ENCODE assay signal across 1 cellular context in genomic region chr19:8387688-8388611, GRCh38.
TF ChIP-seq lines count a peak whose summit lies in the region.

No MANE protein-coding gene starts in this region.

TF ChIP-seq in HepG2, 621 proteins besides CTCF, POLR2A, EP300 and RAD21 (continued from another document and continues in another):
- TF ChIP-seq ZXDC (CRISPR knock-in tag; IDR thresholded peaks at IDR 0.05), result no peak
- TF ChIP-seq ZFP62 (CRISPR knock-in tag; IDR thresholded peaks at IDR 0.05), result no peak
- TF ChIP-seq POGZ (CRISPR knock-in tag; IDR thresholded peaks at IDR 0.05), result peak; percentile 82; the same call in 1 of the 2 replicates
- TF ChIP-seq, protein P1, sequence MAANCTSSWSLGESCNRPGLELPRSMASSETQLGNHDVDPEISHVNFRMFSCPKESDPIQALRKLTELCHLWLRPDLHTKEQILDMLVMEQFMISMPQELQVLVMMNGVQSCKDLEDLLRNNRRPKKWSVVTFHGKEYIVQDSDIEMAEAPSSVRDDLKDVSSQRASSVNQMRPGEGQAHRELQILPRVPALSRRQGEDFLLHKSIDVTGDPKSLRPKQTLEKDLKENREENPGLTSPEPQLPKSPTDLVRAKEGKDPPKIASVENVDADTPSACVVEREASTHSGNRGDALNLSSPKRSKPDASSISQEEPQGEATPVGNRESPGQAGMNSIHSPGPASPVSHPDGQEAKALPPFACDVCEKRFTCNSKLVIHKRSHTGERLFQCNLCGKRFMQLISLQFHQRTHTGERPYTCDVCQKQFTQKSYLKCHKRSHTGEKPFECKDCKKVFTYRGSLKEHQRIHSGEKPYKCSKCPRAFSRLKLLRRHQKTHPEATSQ (CRISPR knock-in tag; IDR thresholded peaks at IDR 0.05; ENCODE audit: borderline replicate concordance), result 0 out of 2 replicates have a peak, but pooled peaks have one; percentile 23
- TF ChIP-seq NR2F1 (CRISPR knock-in tag; IDR thresholded peaks at IDR 0.05), result peak; percentile 54 to 56; a peak in 3 of 4 replicates
- TF ChIP-seq HDAC1 (CRISPR knock-in tag; IDR thresholded peaks at IDR 0.05), result peak; percentile 78
- no peak for TF ChIP-seq ZNF781 (CRISPR knock-in tag; IDR thresholded peaks at IDR 0.05; ENCODE audit: borderline replicate concordance, not compliant biosample characterization)
- peak; percentile 86 for TF ChIP-seq HHEX (CRISPR knock-in tag; IDR thresholded peaks at IDR 0.05)
- peak; percentile 77 for TF ChIP-seq KDM6A (CRISPR knock-in tag; IDR thresholded peaks at IDR 0.05; ENCODE audit: low read depth)
- 0 out of 2 replicates have a peak, but pooled peaks have one; percentile 13 for TF ChIP-seq SIN3B (IDR thresholded peaks at IDR 0.05; ENCODE audit: low read length)
- peak; percentile 99 for TF ChIP-seq ZNF362 (CRISPR knock-in tag; IDR thresholded peaks at IDR 0.05; ENCODE audit: borderline replicate concordance)
- 0 out of 2 replicates have a peak, but pooled peaks have one; percentile 21 for TF ChIP-seq ZMAT3 (CRISPR knock-in tag; conservative IDR thresholded peaks at IDR 0.05)
- TF ChIP-seq ZNF703 (CRISPR knock-in tag; IDR thresholded peaks at IDR 0.05; ENCODE audit: borderline replicate concordance), result no peak
- TF ChIP-seq SMARCC2 (IDR thresholded peaks at IDR 0.05), result 0 out of 2 replicates have a peak, but pooled peaks have one; percentile 8
- peak; percentile 71; the same call in 1 of the 2 replicates for TF ChIP-seq FOXP1 (IDR thresholded peaks at IDR 0.05)
- peak; percentile 95 for TF ChIP-seq FOXP1 (CRISPR knock-in tag; IDR thresholded peaks at IDR 0.05)
- TF ChIP-seq ZNF691 (CRISPR knock-in tag; IDR thresholded peaks at IDR 0.05; ENCODE audit: borderline replicate concordance, low read depth), result no peak
- TF ChIP-seq JUN (CRISPR knock-in tag; IDR thresholded peaks at IDR 0.05), result peak; percentile 94
- TF ChIP-seq PLSCR1 (CRISPR knock-in tag; IDR thresholded peaks at IDR 0.05; ENCODE audit: borderline replicate concordance), result no peak
- TF ChIP-seq, protein P2, sequence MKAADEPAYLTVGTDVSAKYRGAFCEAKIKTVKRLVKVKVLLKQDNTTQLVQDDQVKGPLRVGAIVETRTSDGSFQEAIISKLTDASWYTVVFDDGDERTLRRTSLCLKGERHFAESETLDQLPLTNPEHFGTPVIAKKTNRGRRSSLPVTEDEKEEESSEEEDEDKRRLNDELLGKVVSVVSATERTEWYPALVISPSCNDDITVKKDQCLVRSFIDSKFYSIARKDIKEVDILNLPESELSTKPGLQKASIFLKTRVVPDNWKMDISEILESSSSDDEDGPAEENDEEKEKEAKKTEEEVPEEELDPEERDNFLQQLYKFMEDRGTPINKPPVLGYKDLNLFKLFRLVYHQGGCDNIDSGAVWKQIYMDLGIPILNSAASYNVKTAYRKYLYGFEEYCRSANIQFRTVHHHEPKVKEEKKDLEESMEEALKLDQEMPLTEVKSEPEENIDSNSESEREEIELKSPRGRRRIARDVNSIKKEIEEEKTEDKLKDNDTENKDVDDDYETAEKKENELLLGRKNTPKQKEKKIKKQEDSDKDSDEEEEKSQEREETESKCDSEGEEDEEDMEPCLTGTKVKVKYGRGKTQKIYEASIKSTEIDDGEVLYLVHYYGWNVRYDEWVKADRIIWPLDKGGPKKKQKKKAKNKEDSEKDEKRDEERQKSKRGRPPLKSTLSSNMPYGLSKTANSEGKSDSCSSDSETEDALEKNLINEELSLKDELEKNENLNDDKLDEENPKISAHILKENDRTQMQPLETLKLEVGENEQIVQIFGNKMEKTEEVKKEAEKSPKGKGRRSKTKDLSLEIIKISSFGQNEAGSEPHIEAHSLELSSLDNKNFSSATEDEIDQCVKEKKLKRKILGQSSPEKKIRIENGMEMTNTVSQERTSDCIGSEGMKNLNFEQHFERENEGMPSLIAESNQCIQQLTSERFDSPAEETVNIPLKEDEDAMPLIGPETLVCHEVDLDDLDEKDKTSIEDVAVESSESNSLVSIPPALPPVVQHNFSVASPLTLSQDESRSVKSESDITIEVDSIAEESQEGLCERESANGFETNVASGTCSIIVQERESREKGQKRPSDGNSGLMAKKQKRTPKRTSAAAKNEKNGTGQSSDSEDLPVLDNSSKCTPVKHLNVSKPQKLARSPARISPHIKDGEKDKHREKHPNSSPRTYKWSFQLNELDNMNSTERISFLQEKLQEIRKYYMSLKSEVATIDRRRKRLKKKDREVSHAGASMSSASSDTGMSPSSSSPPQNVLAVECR (CRISPR knock-in tag; IDR thresholded peaks at IDR 0.05; ENCODE audit: borderline replicate concordance), result peak; percentile 61; the same call in 1 of the 2 replicates
- TF ChIP-seq SP2 (CRISPR knock-in tag; IDR thresholded peaks at IDR 0.05), result peak; percentile 49
- TF ChIP-seq MEIS1 (CRISPR knock-in tag; IDR thresholded peaks at IDR 0.05; ENCODE audit: borderline replicate concordance), result peak; percentile 74
- no peak for TF ChIP-seq GABPA (IDR thresholded peaks at IDR 0.05; ENCODE audit: low read depth, low read length)
- TF ChIP-seq GABPA (CRISPR knock-in tag; IDR thresholded peaks at IDR 0.05; ENCODE audit: low read depth), result peak; percentile 60
- TF ChIP-seq, protein P3, sequence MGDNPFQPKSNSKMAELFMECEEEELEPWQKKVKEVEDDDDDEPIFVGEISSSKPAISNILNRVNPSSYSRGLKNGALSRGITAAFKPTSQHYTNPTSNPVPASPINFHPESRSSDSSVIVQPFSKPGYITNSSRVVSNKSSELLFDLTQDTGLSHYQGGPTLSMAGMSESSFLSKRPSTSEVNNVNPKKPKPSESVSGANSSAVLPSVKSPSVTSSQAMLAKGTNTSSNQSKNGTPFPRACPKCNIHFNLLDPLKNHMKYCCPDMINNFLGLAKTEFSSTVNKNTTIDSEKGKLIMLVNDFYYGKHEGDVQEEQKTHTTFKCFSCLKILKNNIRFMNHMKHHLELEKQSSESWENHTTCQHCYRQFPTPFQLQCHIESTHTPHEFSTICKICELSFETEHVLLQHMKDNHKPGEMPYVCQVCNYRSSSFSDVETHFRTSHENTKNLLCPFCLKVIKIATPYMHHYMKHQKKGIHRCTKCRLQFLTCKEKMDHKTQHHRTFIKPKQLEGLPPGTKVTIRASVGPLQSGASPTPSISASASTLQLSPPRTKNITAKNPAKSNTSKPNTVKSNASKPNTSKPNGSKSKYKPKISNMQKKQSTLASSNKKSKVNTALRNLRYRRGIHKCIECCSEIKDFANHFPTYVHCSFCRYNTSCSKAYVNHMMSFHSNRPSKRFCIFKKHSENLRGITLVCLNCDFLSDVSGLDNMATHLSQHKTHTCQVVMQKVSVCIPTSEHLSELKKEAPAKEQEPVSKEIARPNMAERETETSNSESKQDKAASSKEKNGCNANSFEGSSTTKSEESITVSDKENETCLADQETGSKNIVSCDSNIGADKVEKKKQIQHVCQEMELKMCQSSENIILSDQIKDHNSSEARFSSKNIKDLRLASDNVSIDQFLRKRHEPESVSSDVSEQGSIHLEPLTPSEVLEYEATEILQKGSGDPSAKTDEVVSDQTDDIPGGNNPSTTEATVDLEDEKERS (CRISPR knock-in tag; IDR thresholded peaks at IDR 0.05), result peak; percentile 96
- TF ChIP-seq PCBP1 (IDR thresholded peaks at IDR 0.05; ENCODE audit: borderline replicate concordance, low read depth, low read length), result no peak
- no peak for TF ChIP-seq BRD4 (CRISPR knock-in tag; IDR thresholded peaks at IDR 0.05)
- no peak; the same call in 1 of the 2 replicates for TF ChIP-seq ZNF414 (CRISPR knock-in tag; IDR thresholded peaks at IDR 0.05)
- TF ChIP-seq, protein P4, sequence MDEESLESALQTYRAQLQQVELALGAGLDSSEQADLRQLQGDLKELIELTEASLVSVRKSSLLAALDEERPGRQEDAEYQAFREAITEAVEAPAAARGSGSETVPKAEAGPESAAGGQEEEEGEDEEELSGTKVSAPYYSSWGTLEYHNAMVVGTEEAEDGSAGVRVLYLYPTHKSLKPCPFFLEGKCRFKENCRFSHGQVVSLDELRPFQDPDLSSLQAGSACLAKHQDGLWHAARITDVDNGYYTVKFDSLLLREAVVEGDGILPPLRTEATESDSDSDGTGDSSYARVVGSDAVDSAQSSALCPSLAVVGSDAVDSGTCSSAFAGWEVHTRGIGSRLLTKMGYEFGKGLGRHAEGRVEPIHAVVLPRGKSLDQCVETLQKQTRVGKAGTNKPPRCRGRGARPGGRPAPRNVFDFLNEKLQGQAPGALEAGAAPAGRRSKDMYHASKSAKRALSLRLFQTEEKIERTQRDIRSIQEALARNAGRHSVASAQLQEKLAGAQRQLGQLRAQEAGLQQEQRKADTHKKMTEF (CRISPR knock-in tag; IDR thresholded peaks at IDR 0.05), result peak; percentile 81
- TF ChIP-seq SOX13 (IDR thresholded peaks at IDR 0.05), result no peak; the same call in 1 of the 2 replicates
- TF ChIP-seq SOX13 (CRISPR knock-in tag; conservative IDR thresholded peaks at IDR 0.05 in 1 of 2, IDR thresholded peaks at IDR 0.05 in 1 of 2), result peak in 1 of 2 experiments; percentile 90; a peak in 2 of 4 replicates
- TF ChIP-seq, protein P5, sequence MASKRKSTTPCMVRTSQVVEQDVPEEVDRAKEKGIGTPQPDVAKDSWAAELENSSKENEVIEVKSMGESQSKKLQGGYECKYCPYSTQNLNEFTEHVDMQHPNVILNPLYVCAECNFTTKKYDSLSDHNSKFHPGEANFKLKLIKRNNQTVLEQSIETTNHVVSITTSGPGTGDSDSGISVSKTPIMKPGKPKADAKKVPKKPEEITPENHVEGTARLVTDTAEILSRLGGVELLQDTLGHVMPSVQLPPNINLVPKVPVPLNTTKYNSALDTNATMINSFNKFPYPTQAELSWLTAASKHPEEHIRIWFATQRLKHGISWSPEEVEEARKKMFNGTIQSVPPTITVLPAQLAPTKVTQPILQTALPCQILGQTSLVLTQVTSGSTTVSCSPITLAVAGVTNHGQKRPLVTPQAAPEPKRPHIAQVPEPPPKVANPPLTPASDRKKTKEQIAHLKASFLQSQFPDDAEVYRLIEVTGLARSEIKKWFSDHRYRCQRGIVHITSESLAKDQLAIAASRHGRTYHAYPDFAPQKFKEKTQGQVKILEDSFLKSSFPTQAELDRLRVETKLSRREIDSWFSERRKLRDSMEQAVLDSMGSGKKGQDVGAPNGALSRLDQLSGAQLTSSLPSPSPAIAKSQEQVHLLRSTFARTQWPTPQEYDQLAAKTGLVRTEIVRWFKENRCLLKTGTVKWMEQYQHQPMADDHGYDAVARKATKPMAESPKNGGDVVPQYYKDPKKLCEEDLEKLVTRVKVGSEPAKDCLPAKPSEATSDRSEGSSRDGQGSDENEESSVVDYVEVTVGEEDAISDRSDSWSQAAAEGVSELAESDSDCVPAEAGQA (IDR thresholded peaks at IDR 0.05; ENCODE audit: low read depth), result peak; percentile 53; the same call in 1 of the 2 replicates
- TF ChIP-seq, protein P5 (CRISPR knock-in tag; IDR thresholded peaks at IDR 0.05; ENCODE audit: borderline replicate concordance), result no peak
